2 cellular contexts compared by ENCODE assay signal in the genomic region with DNA sequence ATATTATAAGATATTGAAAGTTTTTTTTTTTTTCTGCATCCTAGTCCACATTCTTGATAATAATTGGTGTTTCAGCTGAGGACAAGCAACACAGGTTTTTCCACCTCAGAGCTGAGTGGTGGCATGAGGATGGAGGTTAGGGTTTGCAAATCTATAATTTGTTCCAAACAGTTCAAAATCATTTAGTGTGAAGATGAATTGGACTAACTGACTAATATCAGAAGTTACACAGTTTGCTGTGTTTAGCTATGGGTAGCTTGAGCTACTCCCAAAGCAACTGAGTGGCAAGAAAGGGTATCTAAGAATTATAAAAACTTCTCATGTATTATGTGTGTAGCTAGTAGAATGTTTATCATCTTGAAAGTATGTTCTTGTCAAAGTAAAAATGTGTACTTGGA.
TF ChIP-seq lines count a peak whose summit lies in the region.

No MANE protein-coding gene starts in this region.

TF ChIP-seq in GM12891, 5 proteins besides CTCF, POLR2A, EP300 and RAD21 (continued from another document):
- TF ChIP-seq SPI1 (IDR thresholded peaks at IDR 0.05; ENCODE audit: low read depth, low read length): no peak

TF ChIP-seq in IMR-90, 13 proteins besides CTCF, POLR2A, EP300 and RAD21 (continued from another document):
- no peak for TF ChIP-seq RFX5 (IDR thresholded peaks at IDR 0.05; ENCODE audit: low read depth, low read length)
- no peak for TF ChIP-seq MAFK (IDR thresholded peaks at IDR 0.05; ENCODE audit: low read depth, low read length)
- no peak for TF ChIP-seq RCOR1 (IDR thresholded peaks at IDR 0.05; ENCODE audit: insufficient replicate concordance, low read length)
- TF ChIP-seq, protein P1, sequence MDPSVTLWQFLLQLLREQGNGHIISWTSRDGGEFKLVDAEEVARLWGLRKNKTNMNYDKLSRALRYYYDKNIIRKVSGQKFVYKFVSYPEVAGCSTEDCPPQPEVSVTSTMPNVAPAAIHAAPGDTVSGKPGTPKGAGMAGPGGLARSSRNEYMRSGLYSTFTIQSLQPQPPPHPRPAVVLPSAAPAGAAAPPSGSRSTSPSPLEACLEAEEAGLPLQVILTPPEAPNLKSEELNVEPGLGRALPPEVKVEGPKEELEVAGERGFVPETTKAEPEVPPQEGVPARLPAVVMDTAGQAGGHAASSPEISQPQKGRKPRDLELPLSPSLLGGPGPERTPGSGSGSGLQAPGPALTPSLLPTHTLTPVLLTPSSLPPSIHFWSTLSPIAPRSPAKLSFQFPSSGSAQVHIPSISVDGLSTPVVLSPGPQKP (IDR thresholded peaks at IDR 0.05; ENCODE audit: borderline replicate concordance, low read depth, low read length): no peak
- TF ChIP-seq, protein P2, sequence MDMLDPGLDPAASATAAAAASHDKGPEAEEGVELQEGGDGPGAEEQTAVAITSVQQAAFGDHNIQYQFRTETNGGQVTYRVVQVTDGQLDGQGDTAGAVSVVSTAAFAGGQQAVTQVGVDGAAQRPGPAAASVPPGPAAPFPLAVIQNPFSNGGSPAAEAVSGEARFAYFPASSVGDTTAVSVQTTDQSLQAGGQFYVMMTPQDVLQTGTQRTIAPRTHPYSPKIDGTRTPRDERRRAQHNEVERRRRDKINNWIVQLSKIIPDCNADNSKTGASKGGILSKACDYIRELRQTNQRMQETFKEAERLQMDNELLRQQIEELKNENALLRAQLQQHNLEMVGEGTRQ (IDR thresholded peaks at IDR 0.05; ENCODE audit: low read depth, low read length): no peak
- no peak for TF ChIP-seq MAZ (IDR thresholded peaks at IDR 0.05; ENCODE audit: borderline replicate concordance, low read depth, low read length)
- no peak for TF ChIP-seq CEBPB (IDR thresholded peaks at IDR 0.05; ENCODE audit: low read depth, low read length)
- no peak for TF ChIP-seq NFE2L2 (IDR thresholded peaks at IDR 0.05; ENCODE audit: low read depth, low read length)
- no peak for TF ChIP-seq CHD1 (IDR thresholded peaks at IDR 0.05; ENCODE audit: low read depth, low read length)
- TF ChIP-seq FOS (IDR thresholded peaks at IDR 0.05; ENCODE audit: low read depth, low read length): no peak
